8 cellular contexts compared by ENCODE assay signal in the genomic region with DNA sequence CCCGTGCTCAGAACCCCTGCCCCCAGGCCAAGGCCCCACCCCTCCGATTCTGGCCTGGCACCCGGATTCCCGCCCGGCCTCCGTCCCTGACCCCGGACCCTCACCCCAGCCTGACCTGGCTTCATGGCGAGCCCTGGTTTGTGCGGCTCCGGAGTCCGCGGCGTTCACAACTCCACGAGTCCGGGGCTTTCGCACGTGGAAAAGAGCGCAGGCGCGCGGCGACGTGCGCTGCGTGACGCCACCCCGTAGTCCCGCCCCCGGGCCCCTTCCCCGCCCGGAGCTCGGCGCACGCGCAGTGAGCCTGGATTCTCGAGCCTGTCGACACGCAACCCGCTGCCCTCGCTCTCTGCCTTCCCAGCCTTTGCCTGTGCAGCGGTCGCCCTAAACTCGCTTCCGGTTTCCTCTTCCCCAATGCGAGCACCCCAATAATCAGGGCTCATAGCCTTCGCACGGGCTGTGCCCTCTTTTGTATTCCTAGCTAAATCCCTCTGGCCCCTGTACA. TPM values are rescaled to one million over a fixed set of nuclear protein-coding genes. Genes with fewer than 3 reads are reported as not detected.
DNase-seq lines count a peak whose midpoint lies in the region; ATAC-seq and TF ChIP-seq lines count a peak whose summit lies in the region.

Gene FBL, minus strand, starts transcription at position 204 of the 502 bp plus-strand sequence. Its CDS starts 79 bp downstream, at position 125.

- intact Hi-C loops in PC-3 (cut with micrococcal nuclease), result no loop called here

- CTCF ChIA-PET in PC-3 (lab: Charles Lee), result interaction anchor here (1.2 kb wide), 1 partner anchor 125 kb away, joined by 3 read pairs; the partner anchor contains the start of gene PSMC4

- TF ChIP-seq CTCF in PC-3 (conservative IDR thresholded peaks at IDR 0.05; ENCODE audit: low read depth, low read length), result no peak

- H4K20me1 ChIP-seq in PC-3 (ENCODE audit: low read length), result peaks cover 38% of the 10 kb centered on the region

- H3K4me1 Mint-ChIP-seq in activated T-cell treated with anti-CD3 and anti-CD28 coated beads, Interleukin-2, amount 50 U/mL, for 24 hours (ENCODE audit: low read depth), result peaks cover 43% of the 10 kb centered on the region

- peak within 1 kb of the TSS; percentile 97 for H3K4me3 Mint-ChIP-seq in activated T-cell treated with anti-CD3 and anti-CD28 coated beads, Interleukin-2, amount 50 U/mL, for 24 hours

- no peaks in the 10 kb centered on the region for H3K9me3 ChIP-seq in PC-3 (ENCODE audit: low read length)
- no peaks in the 10 kb centered on the region for H3K9me3 ChIP-seq in muscle layer of colon (ENCODE audit: low read length)

- H3K27me3 Mint-ChIP-seq in activated T-cell treated with anti-CD3 and anti-CD28 coated beads, Interleukin-2, amount 50 U/mL, for 24 hours, result no peaks in the 10 kb centered on the region

- H3K4me1 ChIP-seq in PC-3 (ENCODE audit: insufficient read depth, low read length), result peaks cover 40% of the 10 kb centered on the region
- H3K4me1 ChIP-seq in muscle layer of colon (ENCODE audit: insufficient read depth, low read length), result peaks cover 40% of the 10 kb centered on the region

- H2AFZ ChIP-seq in PC-3 (ENCODE audit: low read length), result peak within 1 kb of the TSS; percentile 95

- no peaks in the 10 kb centered on the region for H3K9me2 ChIP-seq in PC-3 (replicated peaks; ENCODE audit: low read length)

- peak within 1 kb of the TSS; percentile 45 for H3K27ac ChIP-seq in PC-3 (ENCODE audit: low read length)
- peak within 1 kb of the TSS; percentile 81 for H3K27ac ChIP-seq in muscle layer of colon (ENCODE audit: low read depth, low read length)

- no TSS peak for BruUV-seq in PC-3 (replicated peaks; lab: Mats Ljungman, UMichigan)

- peaks cover 51% of the 10 kb centered on the region for H3K79me2 ChIP-seq in PC-3 (ENCODE audit: low read length)

- H3K36me3 Mint-ChIP-seq in activated T-cell treated with anti-CD3 and anti-CD28 coated beads, Interleukin-2, amount 50 U/mL, for 24 hours (ENCODE audit: low read depth), result peaks cover 46% of the 10 kb centered on the region

- peak within 1 kb of the TSS; percentile 97 for H3K4me2 ChIP-seq in PC-3 (ENCODE audit: low read length)

- POLR2A ChIA-PET in PC-3 (lab: Charles Lee; ENCODE audit: unreplicated experiment), result no interaction called here

- H3K27me3 ChIP-seq in PC-3 (ENCODE audit: low read length) (no peaks in the 10 kb centered on the region), muscle layer of colon (ENCODE audit: control insufficient read depth in 1 of 2, insufficient read depth in 2 of 2, low read length in 2 of 2) (no peaks in the 10 kb centered on the region)

- H3K27ac Mint-ChIP-seq in activated T-cell treated with anti-CD3 and anti-CD28 coated beads, Interleukin-2, amount 50 U/mL, for 24 hours, result peak within 1 kb of the TSS; percentile 98

- H3K36me3 ChIP-seq in PC-3 (ENCODE audit: low read depth, low read length) (0 out of 2 replicates have a peak, but pooled peaks cover 2% of the 10 kb centered on the region), muscle layer of colon (ENCODE audit: insufficient read depth, low read length) (no peaks in the 10 kb centered on the region)

- no peaks in the 10 kb centered on the region for H3K9me3 Mint-ChIP-seq in activated T-cell treated with anti-CD3 and anti-CD28 coated beads, Interleukin-2, amount 50 U/mL, for 24 hours

- no peaks in the 10 kb centered on the region for H3F3A ChIP-seq in PC-3 (ENCODE audit: low read length, unreplicated experiment)

- DNase-seq in DMS114 treated with DMSO at 0.1 percent for 48 hours (lab: John Stamatoyannopoulos, UW; ENCODE audit: unreplicated experiment) (peak; percentile 83), PC-3 (peak; percentile 87), erythroblast (lab: John Stamatoyannopoulos, UW) (peak; percentile 94 to 97)
- peak; percentile 87 for DNase-seq in Jurkat, Clone E6-1 (ENCODE audit: low read depth, low spot score)
- DNase-seq in activated T-cell treated with anti-CD3 and anti-CD28 coated beads, Interleukin-2, amount 50 U/mL, for 24 hours, result peak; percentile 99
- peak; percentile 98 for DNase-seq in stimulated activated CD8-positive, alpha-beta memory T cell treated with anti-CD3 and anti-CD28 coated beads, Interleukin-7, amount 100 ng/mL, for 24 hours (ENCODE audit: low read depth)

- H3K9ac ChIP-seq in PC-3 (ENCODE audit: low read length), result peak within 1 kb of the TSS; percentile 99
- peak within 1 kb of the TSS; percentile 91 for H3K9ac ChIP-seq in muscle layer of colon (ENCODE audit: low read length)

- TF ChIP-seq POLR2A in erythroblast (IDR thresholded peaks at IDR 0.05; ENCODE audit: low read length), result peak; percentile 82

- peak within 1 kb of the TSS; percentile 79 for H3K4me3 ChIP-seq in Jurkat, Clone E6-1 (ENCODE audit: low read length)
- H3K4me3 ChIP-seq in PC-3 (ENCODE audit: low read length) (peak within 1 kb of the TSS; percentile 99), muscle layer of colon (ENCODE audit: low read depth in 1 of 2, low read length in 2 of 2) (peak within 1 kb of the TSS; percentile 80 to 86)

- ATAC-seq in GM21576 (IDR thresholded peaks at IDR 0.05; ENCODE audit: unreplicated experiment) (peak; percentile 70), PC-3 (peak; percentile 84)

RNA-seq across cellular contexts. Expression of gene FBL, which starts in this region (rescaled TPM):
- 739 TPM for polyA plus RNA-seq in Jurkat, Clone E6-1 (2012; ENCODE audit: insufficient read depth, insufficient read length)
- 186 and 270 TPM in 2 replicates for total RNA-seq in PC-3 (2014; rRNA removed)

Comparison
In these comparisons a context has a peak if more than half of its experiments do, and no peak if none do; other contexts are left out.
1. Peak in every context shown above with its lines: DNase-seq, ATAC-seq, H3K4me3 ChIP-seq and H3K27ac ChIP-seq.